In genomic region chr9:111005711-111006482, GRCh38 we compare ENCODE assay signal across 29 cellular contexts. TPM values are rescaled to one million over a fixed set of nuclear protein-coding genes. Genes with fewer than 3 reads are reported as not detected.
DNase-seq lines count a peak whose midpoint lies in the region; ATAC-seq and TF ChIP-seq lines count a peak whose summit lies in the region.
"Had no signal": no experiment of that assay in that cellular context is flagged by ENCODE, and none has a peak within 500 bp of the region (broad histone marks: within the 10 kb centered on the region; RNA-seq: fewer than 3 reads in every experiment).

No MANE protein-coding gene starts in this region.

- H2BK15ac ChIP-seq in IMR-90 (ENCODE audit: low read depth, low read length) = no peak overlapping the region

- peaks cover 22% of the 10 kb centered on the region for H3K9me1 ChIP-seq in IMR-90 (ENCODE audit: insufficient read depth, low read length)

- in situ Hi-C loops in IMR-90 (cut with MboI; ENCODE audit: low sequenced_read_pairs) = no loop called here

- 0 out of 2 replicates have a peak overlapping the region, but pooled peaks have one; percentile 37 for H2BK120ac ChIP-seq in IMR-90 (ENCODE audit: low read depth, low read length)

- CTCF ChIA-PET in IMR-90 (lab: Yijun Ruan, JAX) = interaction anchor here (0.5 kb wide), 1 partner anchor 105 kb away, joined by 3 read pairs; no protein-coding TSS in a partner anchor
- CTCF ChIA-PET in activated CD8-positive, alpha-beta T cell treated with anti-CD3 and anti-CD28 coated beads for 36 hours (lab: Charles Lee) = no interaction called here

- H3K14ac ChIP-seq in IMR-90 (replicated peaks; ENCODE audit: low read depth, low read length) = peak overlapping the region; percentile 62; the same call in 1 of the 2 replicates

- H2AK9ac ChIP-seq in IMR-90 (replicated peaks; ENCODE audit: low read depth, low read length, poor library complexity) = no peak overlapping the region

- peaks cover 88% of the 10 kb centered on the region for H4K20me1 ChIP-seq in IMR-90 (ENCODE audit: insufficient read depth, low read length)
- no peaks in the 10 kb centered on the region for H4K20me1 ChIP-seq in GM23338 (replicated peaks; ENCODE audit: insufficient read depth)

- ATAC-seq in IMR-90 (ENCODE audit: low read depth) (peak; percentile 33; the same call in 1 of the 2 replicates), GM23338 (no peak), HG03460 (IDR thresholded peaks at IDR 0.05; ENCODE audit: unreplicated experiment) (no peak)
- ATAC-seq in activated CD8-positive, alpha-beta T cell treated with anti-CD3 and anti-CD28 coated beads for 36 hours = no peak
- ATAC-seq: lower lobe of right lung; Panc1; stimulated activated naive B cell treated with anti-CD40 and anti-IgM and Interleukin-4, amounts not matched to agents 10 μg/mL and 1 μg/mL and 100 μg/mL, for 72 hours had no signal

- POLR2A ChIA-PET in IMR-90 (lab: Charles Lee; ENCODE audit: unreplicated experiment) = no interaction called here
- POLR2A ChIA-PET in activated CD8-positive, alpha-beta T cell treated with anti-CD3 and anti-CD28 coated beads for 36 hours (lab: Charles Lee) = no interaction called here

- no peaks in the 10 kb centered on the region for H3K9me3 Mint-ChIP-seq in activated CD8-positive, alpha-beta T cell treated with anti-CD3 and anti-CD28 coated beads for 36 hours
- H3K9me3 Mint-ChIP-seq in GM23338 = no peaks in the 10 kb centered on the region
- H3K9me3 Mint-ChIP-seq: activated CD4-positive, alpha-beta memory T cell treated with anti-CD3 and anti-CD28 coated beads, Interleukin-2, amount 10 ng/mL, durations not matched to agents 7 days and 5 days; activated naive CD4-positive, alpha-beta T cell treated with anti-CD3 and anti-CD28 coated beads for 36 hours; activated T-helper 1 cell treated with anti-CD3 and anti-CD28 coated beads, Interleukin-12 subunit alpha, Interleukin-12 subunit beta, Interleukin-2, Interleukin-4 antibody, amounts not matched to agents 30 ng/mL and 10 ng/mL and 1 ng/mL, durations not matched to agents 14 hours and 24 hours and 36 hours; nephron had no signal

- H3K23ac ChIP-seq in IMR-90 (ENCODE audit: low read depth, low read length) = peak overlapping the region; percentile 70; the same call in 1 of the 2 replicates

- no peak for TF ChIP-seq CTCF in IMR-90 (conservative IDR thresholded peaks at IDR 0.05; ENCODE audit: low read depth, low read length)
- no peak for TF ChIP-seq CTCF in activated CD8-positive, alpha-beta T cell treated with anti-CD3 and anti-CD28 coated beads for 36 hours (IDR thresholded peaks at IDR 0.05)
- no peak for TF ChIP-seq CTCF in GM23338 (conservative IDR thresholded peaks at IDR 0.05; ENCODE audit: low read depth in 2 of 2)

- no peak overlapping the region for H4K8ac ChIP-seq in IMR-90 (ENCODE audit: low read depth in 2 of 2, low read length in 2 of 2)

- 100% methylated on average over 1 of the region's 1 CpG; no CpG with 5 or more reads in 1 of the 2 experiments for WGBS in IMR-90 (ENCODE audit: extremely low coverage in 2 of 2, insufficient read length in 1 of 2), 2 experiments

- H3F3A ChIP-seq in GM23338 (replicated peaks; ENCODE audit: low read depth) = no peaks in the 10 kb centered on the region

- H3K36me3 ChIP-seq in IMR-90 (ENCODE audit: control insufficient read depth, insufficient read depth, low read length) (peaks cover 14% of the 10 kb centered on the region), GM23338 (ENCODE audit: insufficient read depth) (no peaks in the 10 kb centered on the region)
- H3K36me3 ChIP-seq: adrenal gland, brain microvascular endothelial cell, lower lobe of right lung had no signal

- H3K4me1 ChIP-seq in IMR-90 (ENCODE audit: control insufficient read depth, insufficient read depth, low read length) = peaks cover 9% of the 10 kb centered on the region
- H3K4me1 ChIP-seq in GM23338 (ENCODE audit: insufficient read depth) = peaks cover 7% of the 10 kb centered on the region; the same call in 1 of the 2 replicates

- no TSS peak for BruUV-seq in IMR-90 (replicated peaks; lab: Mats Ljungman, UMichigan)

- no peak overlapping the region for H4K5ac ChIP-seq in IMR-90 (ENCODE audit: low read depth, low read length)

- TF ChIP-seq POLR2A in IMR-90 (IDR thresholded peaks at IDR 0.05; ENCODE audit: low read depth, low read length) = no peak

- H3K18ac ChIP-seq in IMR-90 (ENCODE audit: low read depth, low read length) = peak overlapping the region; percentile 60; the same call in 1 of the 2 replicates

- no peaks in the 10 kb centered on the region for H3K27me3 Mint-ChIP-seq in activated CD8-positive, alpha-beta T cell treated with anti-CD3 and anti-CD28 coated beads for 36 hours
- H3K27me3 Mint-ChIP-seq in GM23338 (ENCODE audit: insufficient read depth, low read depth, poor library complexity) = no peaks in the 10 kb centered on the region
- H3K27me3 Mint-ChIP-seq: activated CD4-positive, alpha-beta memory T cell treated with anti-CD3 and anti-CD28 coated beads, Interleukin-2, amount 10 ng/mL, durations not matched to agents 7 days and 5 days had no signal

- no peak overlapping the region for H4K91ac ChIP-seq in IMR-90 (ENCODE audit: insufficient read depth, low read depth, low read length)

- no peak overlapping the region for H3K27ac Mint-ChIP-seq in activated CD8-positive, alpha-beta T cell treated with anti-CD3 and anti-CD28 coated beads for 36 hours
- no peak overlapping the region for H3K27ac Mint-ChIP-seq in GM23338
- H3K27ac Mint-ChIP-seq: activated CD4-positive, alpha-beta memory T cell treated with anti-CD3 and anti-CD28 coated beads, Interleukin-2, amount 10 ng/mL, durations not matched to agents 7 days and 5 days; activated naive CD4-positive, alpha-beta T cell treated with anti-CD3 and anti-CD28 coated beads for 36 hours; activated T-helper 1 cell treated with anti-CD3 and anti-CD28 coated beads, Interleukin-12 subunit alpha, Interleukin-12 subunit beta, Interleukin-2, Interleukin-4 antibody, amounts not matched to agents 30 ng/mL and 10 ng/mL and 1 ng/mL, durations not matched to agents 14 hours and 24 hours and 36 hours; nephron; stimulated activated naive B cell treated with anti-CD40 and anti-IgM and Interleukin-4, amounts not matched to agents 10 μg/mL and 1 μg/mL and 100 μg/mL, for 72 hours had no signal

- TF ChIP-seq RAD21 in IMR-90 (IDR thresholded peaks at IDR 0.05; ENCODE audit: low read length) = no peak

- H3K27me3 ChIP-seq in IMR-90 (ENCODE audit: control insufficient read depth, insufficient read depth, low read length) (no peaks in the 10 kb centered on the region), layer of hippocampus (ENCODE audit: control insufficient read depth, insufficient read depth, low read length) (no peaks in the 10 kb centered on the region), GM23338 (ENCODE audit: insufficient read depth) (no peaks in the 10 kb centered on the region)
- H3K27me3 ChIP-seq: adrenal gland, brain microvascular endothelial cell had no signal

- 0 out of 2 replicates have a peak overlapping the region, but pooled peaks have one; percentile 34 for H3K4ac ChIP-seq in IMR-90 (ENCODE audit: low read depth, low read length)

- no peaks in the 10 kb centered on the region for H3K4me1 Mint-ChIP-seq in activated CD8-positive, alpha-beta T cell treated with anti-CD3 and anti-CD28 coated beads for 36 hours (ENCODE audit: low read depth)
- H3K4me1 Mint-ChIP-seq in GM23338 = peaks cover 8% of the 10 kb centered on the region; the same call in 2 of the 3 replicates
- H3K4me1 Mint-ChIP-seq: activated CD4-positive, alpha-beta memory T cell treated with anti-CD3 and anti-CD28 coated beads, Interleukin-2, amount 10 ng/mL, durations not matched to agents 7 days and 5 days had no signal

- H3K36me3 Mint-ChIP-seq in activated CD8-positive, alpha-beta T cell treated with anti-CD3 and anti-CD28 coated beads for 36 hours (ENCODE audit: low read depth) = no peaks in the 10 kb centered on the region
- no peaks in the 10 kb centered on the region; the same call in 2 of the 3 replicates for H3K36me3 Mint-ChIP-seq in GM23338 (ENCODE audit: low read depth)
- H3K36me3 Mint-ChIP-seq: stimulated activated naive B cell treated with anti-CD40 and anti-IgM and Interleukin-4, amounts not matched to agents 10 μg/mL and 1 μg/mL and 100 μg/mL, for 72 hours had no signal

- no peak overlapping the region for H3K56ac ChIP-seq in IMR-90 (ENCODE audit: extremely low read depth, insufficient read depth, low read length)

- no peaks in the 10 kb centered on the region for H3K9me3 ChIP-seq in IMR-90 (ENCODE audit: control insufficient read depth, insufficient read depth, low read length)
- H3K9me3 ChIP-seq: adrenal gland, Caco-2, lower lobe of right lung had no signal

- no peak overlapping the region for H3K4me3 Mint-ChIP-seq in activated CD8-positive, alpha-beta T cell treated with anti-CD3 and anti-CD28 coated beads for 36 hours
- H3K4me3 Mint-ChIP-seq in GM23338 = no peak overlapping the region
- H3K4me3 Mint-ChIP-seq: activated CD4-positive, alpha-beta memory T cell treated with anti-CD3 and anti-CD28 coated beads, Interleukin-2, amount 10 ng/mL, durations not matched to agents 7 days and 5 days; activated naive CD4-positive, alpha-beta T cell treated with anti-CD3 and anti-CD28 coated beads for 36 hours; activated T-helper 1 cell treated with anti-CD3 and anti-CD28 coated beads, Interleukin-12 subunit alpha, Interleukin-12 subunit beta, Interleukin-2, Interleukin-4 antibody, amounts not matched to agents 30 ng/mL and 10 ng/mL and 1 ng/mL, durations not matched to agents 14 hours and 24 hours and 36 hours; nephron; stimulated activated naive B cell treated with anti-CD40 and anti-IgM and Interleukin-4, amounts not matched to agents 10 μg/mL and 1 μg/mL and 100 μg/mL, for 72 hours had no signal

- H2AFZ ChIP-seq in IMR-90 (replicated peaks; ENCODE audit: low read length, poor library complexity) (no peak overlapping the region), GM23338 (no peak overlapping the region)

- no peaks in the 10 kb centered on the region; the same call in 1 of the 2 replicates for H3K9me2 ChIP-seq in GM23338 (ENCODE audit: insufficient read depth)

- H3K4me3 ChIP-seq in IMR-90 (ENCODE audit: insufficient read depth, low read depth, low read length) (no peak overlapping the region), GM23338 (no peak overlapping the region)
- H3K4me3 ChIP-seq: adrenal gland, lower lobe of right lung had no signal

- dilution Hi-C loops in IMR-90 (cut with HindIII; ENCODE audit: low sequenced_read_pairs, unreplicated experiment) = no loop called here

- peak; percentile 50 for DNase-seq in IMR-90
- peak; percentile 67 for DNase-seq in dedifferentiated amniotic fluid mesenchymal stem cell (ENCODE audit: extremely low spot score)
- DNase-seq in activated CD8-positive, alpha-beta T cell treated with anti-CD3 and anti-CD28 coated beads for 36 hours = no peak
- no peak for DNase-seq in NCI-H146 (lab: John Stamatoyannopoulos, UW)
- DNase-seq in GM23338 (ENCODE audit: low spot score) = no peak
- DNase-seq: activated CD4-positive, alpha-beta memory T cell treated with anti-CD3 and anti-CD28 coated beads, Interleukin-2, amount 10 ng/mL, durations not matched to agents 7 days and 5 days; activated CD4-positive, alpha-beta T cell treated with anti-CD3 and anti-CD28 coated beads for 1 hour; activated CD8-positive, alpha-beta memory T cell treated with anti-CD3 and anti-CD28 coated beads, Interleukin-2, amount 50 U/mL, for 48 hours; activated naive CD4-positive, alpha-beta T cell treated with anti-CD3 and anti-CD28 coated beads for 36 hours; adrenal gland; brain microvascular endothelial cell; Caco-2; DMS53; head of caudate nucleus; lower lobe of right lung; NCI-H1092; NCI-H1930; NCI-H2227 treated with DMSO at 0.1 percent for 48 hours; SHP77; stimulated activated naive B cell treated with anti-CD40 and anti-IgM and Interleukin-4, amounts not matched to agents 10 μg/mL and 1 μg/mL and 100 μg/mL, for 72 hours; substantia nigra; trophoblast cell had no signal

- H3K79me2 ChIP-seq in GM23338 (replicated peaks; ENCODE audit: insufficient read depth) = no peaks in the 10 kb centered on the region

- peak overlapping the region; percentile 74; the same call in 1 of the 2 replicates for H2AK5ac ChIP-seq in IMR-90 (ENCODE audit: low read depth, low read length)

- no peak overlapping the region for H2BK20ac ChIP-seq in IMR-90 (ENCODE audit: low read depth, low read length)

- H3K79me1 ChIP-seq in IMR-90 (ENCODE audit: low read depth in 1 of 2, low read length in 2 of 2) = peaks cover 26 to 68% of the 10 kb centered on the region in 2 experiments

- H3K9ac ChIP-seq in IMR-90 (ENCODE audit: low read depth, low read length) = no peak overlapping the region

- H2BK5ac ChIP-seq in IMR-90 (ENCODE audit: low read depth, low read length, poor library complexity, severe bottlenecking) = no peak overlapping the region

- intact Hi-C loops in IMR-90 (cut with micrococcal nuclease) = no loop called here
- intact Hi-C loops in activated CD8-positive, alpha-beta T cell treated with anti-CD3 and anti-CD28 coated beads for 36 hours (cut with micrococcal nuclease) = no loop called here

- H3K4me2 ChIP-seq in IMR-90 (ENCODE audit: low read depth, low read length) (no peak overlapping the region; the same call in 1 of the 2 replicates), GM23338 (no peak overlapping the region)

- H3K27ac ChIP-seq in IMR-90 (ENCODE audit: insufficient read depth, low read length) (peak overlapping the region; percentile 54; the same call in 1 of the 2 replicates), layer of hippocampus (ENCODE audit: low read depth, low read length) (peak overlapping the region; percentile 36), GM23338 (ENCODE audit: low read depth) (no peak overlapping the region)
- H3K27ac ChIP-seq: adrenal gland, brain microvascular endothelial cell, C4-2B, lower lobe of right lung had no signal

RNA-seq across cellular contexts. Expression of gene LPAR1, which starts 32.4 kb away (rescaled TPM):
- total RNA-seq in IMR-90 (2012; rRNA removed) = 260 and 315 TPM in 2 replicates
- polyA plus RNA-seq in IMR-90 (2012; rRNA removed) = 171 and 201 TPM in 2 replicates
- 102 and 130 TPM in 2 replicates for polyA plus RNA-seq in IMR-90 (2012; cell fraction: cytosol; rRNA removed)
- 81.0 and 182 TPM in 2 replicates for polyA plus RNA-seq in IMR-90 (2012; cell fraction: nucleus; rRNA removed; ENCODE audit: low replicate concordance)
- not detected for total RNA-seq in activated CD8-positive, alpha-beta T cell treated with anti-CD3 and anti-CD28 coated beads for 36 hours
- total RNA-seq in GM23338 (2014; rRNA removed; shearing (Covaris generic)) = 2.9 and 3.8 TPM in 2 replicates
- 0.66 and 1.0 TPM in 2 replicates for polyA plus RNA-seq in GM23338 (2016; fragmentation: Nextera tagmentation; extraction: Ambion mirVana)
- total RNA-seq: activated CD4-positive, alpha-beta memory T cell treated with anti-CD3 and anti-CD28 coated beads, Interleukin-2, amount 10 ng/mL, durations not matched to agents 7 days and 5 days; activated naive CD4-positive, alpha-beta T cell treated with anti-CD3 and anti-CD28 coated beads for 36 hours; activated T-helper 1 cell treated with anti-CD3 and anti-CD28 coated beads, Interleukin-12 subunit alpha, Interleukin-12 subunit beta, Interleukin-2, Interleukin-4 antibody, amounts not matched to agents 30 ng/mL and 10 ng/mL and 1 ng/mL, durations not matched to agents 14 hours and 24 hours and 36 hours; T-helper 2 cell treated with Interferon-gamma antibody and Interleukin-4, amounts not matched to agents 100 ng/mL and 5 ng/mL, for 36 hours had no signal

Comparison
In these comparisons a context has a peak if more than half of its experiments do, and no peak if none do; other contexts are left out.
1. DNase-seq: peak in IMR-90 (single experiment) and dedifferentiated amniotic fluid mesenchymal stem cell (single experiment); none in activated CD8-positive, alpha-beta T cell treated with anti-CD3 and anti-CD28 coated beads for 36 hours (single experiment), NCI-H146 (single experiment) and GM23338 (single experiment).
2. RNA of gene LPAR1, which starts 32.4 kb away (total RNA-seq): 260 to 315 TPM in IMR-90; 2.9 to 3.8 TPM in GM23338 and not detected in activated CD8-positive, alpha-beta T cell treated with anti-CD3 and anti-CD28 coated beads for 36 hours; every median in the first group is over 10 times any median in the second.